In the genomic region with DNA sequence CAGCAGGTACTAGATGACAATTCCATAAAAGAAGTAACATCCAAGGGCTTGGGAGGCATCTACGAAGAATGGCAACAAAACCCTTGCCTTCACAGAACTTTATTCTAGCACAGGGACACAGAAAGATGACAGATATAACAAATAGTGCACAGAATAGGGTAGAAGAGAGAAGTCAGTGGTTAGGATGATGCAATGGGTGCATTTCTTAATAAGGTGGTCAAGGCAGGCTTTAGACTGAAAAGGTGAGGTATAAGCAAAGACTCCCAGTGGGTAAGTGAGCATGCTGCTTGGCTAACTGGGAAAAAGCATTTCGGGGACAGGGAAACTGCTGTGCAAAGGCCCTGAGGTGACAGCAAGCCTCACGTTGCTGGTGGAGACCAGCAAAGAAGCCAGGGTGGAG, we compare ENCODE assay signal across 29 cellular contexts.
A peak's percentile ranks its signal among the peaks of the same experiment; 100 is the strongest.
DNase-seq lines count a peak whose midpoint lies in the region; ATAC-seq and TF ChIP-seq lines count a peak whose summit lies in the region.
"Had no signal": no experiment of that assay in that cellular context is flagged by ENCODE, and none has a peak within 500 bp of the region (broad histone marks: within the 10 kb centered on the region; RNA-seq: fewer than 3 reads in every experiment).

No MANE protein-coding gene starts in this region.

- no peaks in the 10 kb centered on the region for H3K79me2 ChIP-seq in neural progenitor cell (ENCODE audit: low read depth)

- no peak overlapping the region for H3K27ac ChIP-seq in IMR-90 (ENCODE audit: insufficient read depth, low read length)
- H3K27ac ChIP-seq in neural progenitor cell = no peak overlapping the region
- H3K27ac ChIP-seq: pancreas, tibial nerve had no signal

- H3K14ac ChIP-seq in IMR-90 (replicated peaks; ENCODE audit: low read depth, low read length) = no peak overlapping the region

- H3K27me3 Mint-ChIP-seq in neural progenitor cell (ENCODE audit: insufficient read depth, low read depth) = peaks cover 5% of the 10 kb centered on the region
- H3K27me3 Mint-ChIP-seq: effector memory CD8-positive, alpha-beta T cell; stimulated activated naive CD8-positive, alpha-beta T cell treated with anti-CD3 and anti-CD28 coated beads, Interleukin-15, Interleukin-2, amounts not matched to agents 100 ng/mL and 50 ng/mL, for 24 hours had no signal

- H4K91ac ChIP-seq in IMR-90 (ENCODE audit: insufficient read depth, low read depth, low read length) = no peak overlapping the region

- dilution Hi-C loops in IMR-90 (cut with HindIII; ENCODE audit: low sequenced_read_pairs, unreplicated experiment) = no loop called here

- H3K4me3 ChIP-seq in IMR-90 (ENCODE audit: insufficient read depth, low read depth, low read length) = no peak overlapping the region
- H3K4me3 ChIP-seq in neural progenitor cell = no peak overlapping the region
- H3K4me3 ChIP-seq: GM23338, pancreas, tibial nerve had no signal

- no peaks in the 10 kb centered on the region for H3K4me1 ChIP-seq in IMR-90 (ENCODE audit: control insufficient read depth, insufficient read depth, low read length)
- H3K4me1 ChIP-seq in neural progenitor cell = peaks cover 23% of the 10 kb centered on the region

- H3K9me1 ChIP-seq in IMR-90 (ENCODE audit: insufficient read depth, low read length) = peaks cover 10% of the 10 kb centered on the region; the same call in 1 of the 2 replicates

- 90% methylated on average over 1 of the region's 3 CpGs; no CpG with 5 or more reads in 1 of the 2 experiments for WGBS in IMR-90 (ENCODE audit: extremely low coverage in 2 of 2, insufficient read length in 1 of 2), 2 experiments

- H3K56ac ChIP-seq in IMR-90 (ENCODE audit: extremely low read depth, insufficient read depth, low read length) = no peak overlapping the region

- peaks cover 7 to 30% of the 10 kb centered on the region in 2 experiments; a peak in 3 of 4 replicates for H3K79me1 ChIP-seq in IMR-90 (ENCODE audit: low read depth in 1 of 2, low read length in 2 of 2)

- H3K4me2 ChIP-seq in IMR-90 (ENCODE audit: low read depth, low read length) = no peak overlapping the region
- H3K4me2 ChIP-seq in neural progenitor cell = no peak overlapping the region
- H3K4me2 ChIP-seq: GM23338 had no signal

- no peak overlapping the region for H3K4ac ChIP-seq in IMR-90 (ENCODE audit: low read depth, low read length)

- no peak for TF ChIP-seq CTCF in IMR-90 (conservative IDR thresholded peaks at IDR 0.05; ENCODE audit: low read depth, low read length)
- TF ChIP-seq CTCF in neural progenitor cell (IDR thresholded peaks at IDR 0.05) = no peak

- no peak overlapping the region for H4K8ac ChIP-seq in IMR-90 (ENCODE audit: low read depth in 2 of 2, low read length in 2 of 2)

- H3K27ac Mint-ChIP-seq in neural progenitor cell = peak overlapping the region; percentile 81
- H3K27ac Mint-ChIP-seq: GM23338; mesothelial cell of epicardium; stimulated activated naive CD8-positive, alpha-beta T cell treated with anti-CD3 and anti-CD28 coated beads, Interleukin-15, Interleukin-2, amounts not matched to agents 100 ng/mL and 50 ng/mL, for 24 hours had no signal

- H2BK20ac ChIP-seq in IMR-90 (ENCODE audit: low read depth, low read length) = no peak overlapping the region

- H3K36me3 Mint-ChIP-seq in neural progenitor cell = no peaks in the 10 kb centered on the region
- H3K36me3 Mint-ChIP-seq: mesothelial cell of epicardium, natural killer cell had no signal

- no peak overlapping the region for H2BK5ac ChIP-seq in IMR-90 (ENCODE audit: low read depth, low read length, poor library complexity, severe bottlenecking)

- BruUV-seq in IMR-90 (replicated peaks; lab: Mats Ljungman, UMichigan) = no TSS peak

- POLR2A ChIA-PET in IMR-90 (lab: Charles Lee; ENCODE audit: unreplicated experiment) = no interaction called here

- no peak overlapping the region for H2AK5ac ChIP-seq in IMR-90 (ENCODE audit: low read depth, low read length)

- ATAC-seq in IMR-90 (ENCODE audit: low read depth) (no peak), GM19455 (IDR thresholded peaks at IDR 0.05; ENCODE audit: unreplicated experiment) (no peak)
- ATAC-seq: activated T-cell treated with anti-CD3 and anti-CD28 coated beads, Interleukin-2, amount 50 U/mL, for 4 hours; effector memory CD8-positive, alpha-beta T cell; left ventricle myocardium superior had no signal

- H3K9ac ChIP-seq in IMR-90 (ENCODE audit: low read depth, low read length) (no peak overlapping the region), neural progenitor cell (no peak overlapping the region)

- H2AFZ ChIP-seq in IMR-90 (replicated peaks; ENCODE audit: low read length, poor library complexity) = no peak overlapping the region
- H2AFZ ChIP-seq in neural progenitor cell (replicated peaks) = no peak overlapping the region
- H2AFZ ChIP-seq: GM23338 had no signal

- CTCF ChIA-PET in IMR-90 (lab: Yijun Ruan, JAX) = no interaction called here

- no peak overlapping the region for H2BK120ac ChIP-seq in IMR-90 (ENCODE audit: low read depth, low read length)

- intact Hi-C loops in IMR-90 (cut with micrococcal nuclease) = no loop called here

- no peak overlapping the region for H2BK15ac ChIP-seq in IMR-90 (ENCODE audit: low read depth, low read length)

- H3K23ac ChIP-seq in IMR-90 (ENCODE audit: low read depth, low read length) = no peak overlapping the region

- in situ Hi-C loops in IMR-90 (cut with MboI; ENCODE audit: low sequenced_read_pairs) = no loop called here

- H2AK9ac ChIP-seq in IMR-90 (replicated peaks; ENCODE audit: low read depth, low read length, poor library complexity) = no peak overlapping the region

- H3K18ac ChIP-seq in IMR-90 (ENCODE audit: low read depth, low read length) = no peak overlapping the region

- H3K9me3 Mint-ChIP-seq in neural progenitor cell = no peaks in the 10 kb centered on the region
- H3K9me3 Mint-ChIP-seq: activated T-cell treated with anti-CD3 and anti-CD28 coated beads, Interleukin-2, amount 50 U/mL, for 4 hours; effector memory CD8-positive, alpha-beta T cell; GM23338; mesothelial cell of epicardium; natural killer cell; stimulated activated naive CD8-positive, alpha-beta T cell treated with anti-CD3 and anti-CD28 coated beads, Interleukin-15, Interleukin-2, amounts not matched to agents 100 ng/mL and 50 ng/mL, for 24 hours had no signal

- no peak for TF ChIP-seq RAD21 in IMR-90 (IDR thresholded peaks at IDR 0.05; ENCODE audit: low read length)

- H3K4me1 Mint-ChIP-seq in neural progenitor cell = peaks cover 44% of the 10 kb centered on the region

- H3F3A ChIP-seq in neural progenitor cell (ENCODE audit: low read depth) = peaks cover 17% of the 10 kb centered on the region

- H3K36me3 ChIP-seq in IMR-90 (ENCODE audit: control insufficient read depth, insufficient read depth, low read length) (no peaks in the 10 kb centered on the region), neural progenitor cell (no peaks in the 10 kb centered on the region)
- H3K36me3 ChIP-seq: pancreas, tibial nerve had no signal

- H3K27me3 ChIP-seq in IMR-90 (ENCODE audit: control insufficient read depth, insufficient read depth, low read length) = no peaks in the 10 kb centered on the region
- H3K27me3 ChIP-seq in neural progenitor cell = no peaks in the 10 kb centered on the region
- H3K27me3 ChIP-seq: pancreas, tibial nerve had no signal

- H4K5ac ChIP-seq in IMR-90 (ENCODE audit: low read depth, low read length) = no peak overlapping the region

- TF ChIP-seq POLR2A in IMR-90 (IDR thresholded peaks at IDR 0.05; ENCODE audit: low read depth, low read length) = no peak

- no peak overlapping the region for H3K4me3 Mint-ChIP-seq in neural progenitor cell
- H3K4me3 Mint-ChIP-seq: activated T-cell treated with anti-CD3 and anti-CD28 coated beads, Interleukin-2, amount 50 U/mL, for 4 hours; effector memory CD8-positive, alpha-beta T cell; GM23338; mesothelial cell of epicardium; natural killer cell; stimulated activated naive CD8-positive, alpha-beta T cell treated with anti-CD3 and anti-CD28 coated beads, Interleukin-15, Interleukin-2, amounts not matched to agents 100 ng/mL and 50 ng/mL, for 24 hours had no signal

- H4K20me1 ChIP-seq in IMR-90 (ENCODE audit: insufficient read depth, low read length) (peaks cover 4% of the 10 kb centered on the region; the same call in 1 of the 2 replicates), neural progenitor cell (ENCODE audit: low read depth) (peaks cover 20% of the 10 kb centered on the region)

- H3K9me3 ChIP-seq in IMR-90 (ENCODE audit: control insufficient read depth, insufficient read depth, low read length) (no peaks in the 10 kb centered on the region), neural progenitor cell (ENCODE audit: low read depth) (no peaks in the 10 kb centered on the region)
- H3K9me3 ChIP-seq: pancreas, tibial nerve had no signal

- DNase-seq in NOMO-1 (lab: John Stamatoyannopoulos, UW; ENCODE audit: unreplicated experiment in 2 of 2) (peak; percentile 34 to 63), NOMO-1 treated with dmso at 0.1 percent for 144 hours (lab: John Stamatoyannopoulos, UW; ENCODE audit: unreplicated experiment) (no peak), IMR-90 (no peak), SKM-1 (lab: John Stamatoyannopoulos, UW; ENCODE audit: unreplicated experiment) (peak; percentile 52), neural progenitor cell (ENCODE audit: low spot score) (no peak), GDM1 (lab: John Stamatoyannopoulos, UW) (no peak)
- DNase-seq in activated CD4-positive, CD25-positive, alpha-beta regulatory T cell treated with anti-CD3 and anti-CD28 coated beads, Interleukin-2, amount 50 U/mL, for 72 hours = no peak
- DNase-seq: activated CD8-positive, alpha-beta memory T cell treated with anti-CD3 and anti-CD28 coated beads for 24 hours; activated naive CD4-positive, alpha-beta T cell; activated T-cell treated with anti-CD3 and anti-CD28 coated beads, Interleukin-2, amount 50 U/mL, for 4 hours; COR-L47; effector memory CD8-positive, alpha-beta T cell; foreskin melanocyte; GF-D8; hippocampal formation; KBM-7; left ventricle myocardium superior; natural killer cell; NCI-H187 treated with DMSO at 0.1 percent for 48 hours; NCI-H69; pancreas; right cardiac atrium; SHP77; stimulated activated CD4-positive, alpha-beta T cell treated with anti-CD3 and anti-CD28 coated beads, Interleukin-4, amount 100 ng/mL, for 4 hours had no signal

TF ChIP-seq in IMR-90, 13 proteins besides CTCF, POLR2A, EP300 and RAD21:
- TF ChIP-seq CEBPB (IDR thresholded peaks at IDR 0.05; ENCODE audit: low read depth, low read length) = peak; percentile 31; the same call in 1 of the 2 replicates
- no peak for TF ChIP-seq RCOR1 (IDR thresholded peaks at IDR 0.05; ENCODE audit: insufficient replicate concordance, low read length)
- no peak for TF ChIP-seq NFE2L2 (IDR thresholded peaks at IDR 0.05; ENCODE audit: low read depth, low read length)
- TF ChIP-seq RFX5 (IDR thresholded peaks at IDR 0.05; ENCODE audit: low read depth, low read length) = no peak
- TF ChIP-seq MAZ (IDR thresholded peaks at IDR 0.05; ENCODE audit: borderline replicate concordance, low read depth, low read length) = no peak

Comparison
In these comparisons a context has a peak if more than half of its experiments do, and no peak if none do; other contexts are left out.
1. DNase-seq: peak in NOMO-1 (2 of 2) and SKM-1 (single experiment); none in NOMO-1 treated with dmso at 0.1 percent for 144 hours (single experiment), IMR-90 (single experiment), neural progenitor cell (single experiment), GDM1 (single experiment) and activated CD4-positive, CD25-positive, alpha-beta regulatory T cell treated with anti-CD3 and anti-CD28 coated beads, Interleukin-2, amount 50 U/mL, for 72 hours (single experiment).